In the genomic region with DNA sequence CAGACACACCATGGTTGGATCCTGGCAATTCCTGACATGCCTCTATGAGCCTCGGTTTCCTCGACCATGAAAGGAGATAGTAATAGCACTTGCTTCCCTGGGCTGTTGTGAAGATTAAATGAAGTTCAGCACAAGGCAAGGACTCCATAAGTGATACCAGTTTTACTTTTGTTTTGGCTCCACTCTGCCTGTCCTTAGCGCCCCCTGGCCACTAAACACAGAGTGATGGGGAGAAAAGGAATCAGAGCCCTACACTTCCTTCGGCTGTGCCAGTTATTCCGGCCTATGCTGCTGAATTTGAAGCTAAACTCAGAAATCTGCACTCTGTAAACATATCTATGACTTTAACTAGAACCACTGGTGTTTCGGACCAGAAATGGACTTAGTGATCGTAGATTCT, we compare ENCODE assay signal across 22 cellular contexts.
DNase-seq lines count a peak whose midpoint lies in the region; ATAC-seq, FAIRE-seq and TF ChIP-seq lines count a peak whose summit lies in the region.
"Had no signal": no experiment of that assay in that cellular context is flagged by ENCODE, and none has a peak within 500 bp of the region (broad histone marks: within the 10 kb centered on the region; RNA-seq: fewer than 3 reads in every experiment).

No MANE protein-coding gene starts in this region.

- POLR2A ChIA-PET in GM12878 (lab: Charles Lee), result no interaction called here
- POLR2A ChIA-PET in SK-N-SH (lab: Yijun Ruan, JAX), result no interaction called here

- BruUV-seq in GM12878 (replicated peaks; lab: Mats Ljungman, UMichigan), result no TSS peak

- no peak overlapping the region for H3K4me2 ChIP-seq in GM12878 (ENCODE audit: control insufficient read depth, insufficient read depth)
- H3K4me2 ChIP-seq in SK-N-SH, result no peak overlapping the region

- no peak for TF ChIP-seq POLR2A in GM12878 (IDR thresholded peaks at IDR 0.05; ENCODE audit: low read depth, low read length)

- DNase-seq in GM12865 (ENCODE audit: low read depth), result peak; percentile 37
- DNase-seq in HT1080 (ENCODE audit: low read depth), result peak; percentile 25
- no peak for DNase-seq in GM12878 (ENCODE audit: low read depth, low spot score)
- DNase-seq in osteocyte (ENCODE audit: extremely low spot score, unreplicated experiment), result peak; percentile 38
- no peak for DNase-seq in mesothelial cell of epicardium (ENCODE audit: low spot score in 2 of 2, unreplicated experiment in 2 of 2)
- no peak for DNase-seq in SK-N-SH
- DNase-seq: activated CD4-positive, alpha-beta T cell treated with anti-CD3 and anti-CD28 coated beads for 4 hours; activated CD8-positive, alpha-beta memory T cell treated with anti-CD3 and anti-CD28 coated beads, Interleukin-2, amount 10 ng/mL, durations not matched to agents 7 days and 5 days; activated naive CD8-positive, alpha-beta T cell treated with anti-CD3 and anti-CD28 coated beads for 36 hours; Caco-2; heart right ventricle; NCI-H526; SHP77; stimulated activated naive CD4-positive, alpha-beta T cell treated with Interleukin-2 at 50 U/mL for 16 hours had no signal

- no peak overlapping the region for H3K27ac Mint-ChIP-seq in osteocyte (ENCODE audit: unreplicated experiment)
- no peak overlapping the region for H3K27ac Mint-ChIP-seq in mesothelial cell of epicardium
- H3K27ac Mint-ChIP-seq: activated CD8-positive, alpha-beta memory T cell treated with anti-CD3 and anti-CD28 coated beads, Interleukin-2, amount 10 ng/mL, durations not matched to agents 7 days and 5 days; activated naive CD8-positive, alpha-beta T cell treated with anti-CD3 and anti-CD28 coated beads for 36 hours; activated T-helper 2 cell treated with anti-CD3 and anti-CD28 coated beads, Interferon-gamma antibody, Interleukin-2, Interleukin-4, amounts not matched to agents 10 μg/mL and 5 μg/mL and 100 μg/mL, durations not matched to agents 14 hours and 24 hours and 36 hours; B cell had no signal

- H3K36me3 Mint-ChIP-seq in osteocyte (ENCODE audit: unreplicated experiment) (no peaks in the 10 kb centered on the region), mesothelial cell of epicardium (no peaks in the 10 kb centered on the region)
- H3K36me3 Mint-ChIP-seq: activated CD8-positive, alpha-beta memory T cell treated with anti-CD3 and anti-CD28 coated beads, Interleukin-2, amount 10 ng/mL, durations not matched to agents 7 days and 5 days; activated naive CD8-positive, alpha-beta T cell treated with anti-CD3 and anti-CD28 coated beads for 36 hours had no signal

- H3K27me3 Mint-ChIP-seq in osteocyte (ENCODE audit: unreplicated experiment) (no peaks in the 10 kb centered on the region), mesothelial cell of epicardium (ENCODE audit: low read depth) (no peaks in the 10 kb centered on the region)

- H3K4me3 ChIP-seq in GM12865 (ENCODE audit: low read depth, low read length) (no peak overlapping the region), GM12878 (no peak overlapping the region), SK-N-SH (ENCODE audit: low read depth in 2 of 2, low read length in 1 of 2) (no peak overlapping the region)
- H3K4me3 ChIP-seq: heart right ventricle, prostate gland had no signal

- H3K79me2 ChIP-seq in GM12878 (ENCODE audit: control insufficient read depth, insufficient read depth, low read length), result no peaks in the 10 kb centered on the region
- no peaks in the 10 kb centered on the region for H3K79me2 ChIP-seq in SK-N-SH (ENCODE audit: insufficient read depth)

- H3K4me3 Mint-ChIP-seq in osteocyte (ENCODE audit: unreplicated experiment), result no peak overlapping the region
- no peak overlapping the region for H3K4me3 Mint-ChIP-seq in mesothelial cell of epicardium
- H3K4me3 Mint-ChIP-seq: activated CD8-positive, alpha-beta memory T cell treated with anti-CD3 and anti-CD28 coated beads, Interleukin-2, amount 10 ng/mL, durations not matched to agents 7 days and 5 days; activated naive CD8-positive, alpha-beta T cell treated with anti-CD3 and anti-CD28 coated beads for 36 hours; B cell had no signal

- H3K9ac ChIP-seq in GM12878 (ENCODE audit: control insufficient read depth, insufficient read depth, low read length) (no peak overlapping the region), SK-N-SH (no peak overlapping the region)

- TF ChIP-seq RAD21 in GM12878 (IDR thresholded peaks at IDR 0.05; ENCODE audit: insufficient read depth, low read depth, low read length), result no peak
- TF ChIP-seq RAD21 in SK-N-SH (IDR thresholded peaks at IDR 0.05; ENCODE audit: low read length), result no peak

- TF ChIP-seq EP300 in GM12878 (IDR thresholded peaks at IDR 0.05; ENCODE audit: borderline replicate concordance in 1 of 2, control insufficient read depth in 1 of 2, low read depth in 2 of 2, low read length in 2 of 2), result no peak
- no peak for TF ChIP-seq EP300 in SK-N-SH (IDR thresholded peaks at IDR 0.05; ENCODE audit: borderline replicate concordance in 1 of 2, low read depth in 1 of 2, low read length in 1 of 2)

- H3K4me1 ChIP-seq in GM12878 (ENCODE audit: control insufficient read depth, insufficient read depth, low read length), result no peaks in the 10 kb centered on the region
- H3K4me1 ChIP-seq in SK-N-SH (ENCODE audit: control insufficient read depth in 1 of 2, insufficient read depth in 2 of 2, low read depth in 1 of 2, low read length in 1 of 2), result no peaks in the 10 kb centered on the region
- H3K4me1 ChIP-seq: Caco-2, heart right ventricle, prostate gland had no signal

- H3K36me3 ChIP-seq in GM12878 (ENCODE audit: control insufficient read depth in 2 of 2, insufficient read depth in 2 of 2, low read length in 1 of 2), result no peaks in the 10 kb centered on the region
- H3K36me3 ChIP-seq in SK-N-SH (replicated peaks in 1 of 2; ENCODE audit: control insufficient read depth in 1 of 2, insufficient read depth in 2 of 2, low read length in 1 of 2), result no peaks in the 10 kb centered on the region
- H3K36me3 ChIP-seq: heart right ventricle, prostate gland had no signal

- WGBS in GM12878 (ENCODE audit: insufficient coverage, insufficient replicate concordance, low lambda C conversion rate, missing lambda C conversion rate), result 16% methylated on average over 7 of the region's 7 CpGs
- WGBS in SK-N-SH (ENCODE audit: low lambda C conversion rate), result 58% methylated on average over 7 of the region's 7 CpGs

- H3K27me3 ChIP-seq in GM12878 (replicated peaks in 1 of 2; ENCODE audit: control insufficient read depth in 2 of 2, insufficient read depth in 2 of 2, low read length in 1 of 2), result no peaks in the 10 kb centered on the region
- no peaks in the 10 kb centered on the region for H3K27me3 ChIP-seq in SK-N-SH (ENCODE audit: insufficient read depth)
- H3K27me3 ChIP-seq: heart right ventricle had no signal

- peaks cover 18% of the 10 kb centered on the region for H3K4me1 Mint-ChIP-seq in osteocyte (ENCODE audit: unreplicated experiment)
- H3K4me1 Mint-ChIP-seq in mesothelial cell of epicardium, result peaks cover 24% of the 10 kb centered on the region
- H3K4me1 Mint-ChIP-seq: activated CD8-positive, alpha-beta memory T cell treated with anti-CD3 and anti-CD28 coated beads, Interleukin-2, amount 10 ng/mL, durations not matched to agents 7 days and 5 days; B cell had no signal

- SMC1A ChIA-PET in GM12878 (lab: Charles Lee; ENCODE audit: uncharacterized antibody, unreplicated experiment), result no interaction called here

- no peak for FAIRE-seq in GM12878 (lab: Jason Lieb, UNC)
- FAIRE-seq: GM12891, HepG2, islet of Langerhans, TTC549 had no signal

- no peaks in the 10 kb centered on the region for H4K20me1 ChIP-seq in GM12878 (ENCODE audit: control insufficient read depth, insufficient read depth)
- no peaks in the 10 kb centered on the region for H4K20me1 ChIP-seq in SK-N-SH (ENCODE audit: insufficient read depth)

- in situ Hi-C loops in GM12878 (cut with MboI), result no loop called here

- ATAC-seq in GM12878 (peak; percentile 58), GM19455 (IDR thresholded peaks at IDR 0.05; ENCODE audit: unreplicated experiment) (no peak)
- ATAC-seq: activated CD8-positive, alpha-beta memory T cell treated with anti-CD3 and anti-CD28 coated beads, Interleukin-2, amount 10 ng/mL, durations not matched to agents 7 days and 5 days; heart right ventricle; HepG2 had no signal

- H2AFZ ChIP-seq in GM12878 (ENCODE audit: control insufficient read depth, low read depth, low read length) (no peak overlapping the region; the same call in 1 of the 2 replicates), SK-N-SH (ENCODE audit: low read depth) (no peak overlapping the region)

- H3F3A ChIP-seq in SK-N-SH (replicated peaks; ENCODE audit: insufficient read depth), result no peaks in the 10 kb centered on the region

- RAD21 ChIA-PET in GM12878 (lab: Charles Lee; ENCODE audit: unreplicated experiment), result no interaction called here

- H3K9me2 ChIP-seq in SK-N-SH, result no peaks in the 10 kb centered on the region

- no peak overlapping the region for H3K27ac ChIP-seq in GM12878 (ENCODE audit: control insufficient read depth, insufficient read depth)
- H3K27ac ChIP-seq in SK-N-SH (ENCODE audit: low read depth in 2 of 2, low read length in 1 of 2), result no peak overlapping the region
- H3K27ac ChIP-seq: heart right ventricle, prostate gland had no signal

- CTCF ChIA-PET in GM12878 (lab: Yijun Ruan, JAX), result no interaction called here
- CTCF ChIA-PET in SK-N-SH (lab: Yijun Ruan, JAX), result no interaction called here

- intact Hi-C loops in GM12878 (cut with micrococcal nuclease; ENCODE audit: unreplicated experiment), result no loop called here

- no peaks in the 10 kb centered on the region for H3K9me3 Mint-ChIP-seq in osteocyte (ENCODE audit: unreplicated experiment)
- H3K9me3 Mint-ChIP-seq in mesothelial cell of epicardium, result peaks cover 5% of the 10 kb centered on the region
- H3K9me3 Mint-ChIP-seq: activated naive CD8-positive, alpha-beta T cell treated with anti-CD3 and anti-CD28 coated beads for 36 hours; activated T-helper 2 cell treated with anti-CD3 and anti-CD28 coated beads, Interferon-gamma antibody, Interleukin-2, Interleukin-4, amounts not matched to agents 10 μg/mL and 5 μg/mL and 100 μg/mL, durations not matched to agents 14 hours and 24 hours and 36 hours had no signal

- TF ChIP-seq CTCF in GM12865 (IDR thresholded peaks at IDR 0.05; ENCODE audit: insufficient read depth, low read depth, low read length, missing control alignments) (peak; percentile 28), GM12878 (IDR thresholded peaks at IDR 0.05 in 2 of 3, conservative IDR thresholded peaks at IDR 0.05 in 1 of 3; ENCODE audit: control insufficient read depth in 2 of 3, extremely low read depth in 1 of 3, insufficient read depth in 1 of 3, low read depth in 3 of 3, low read length in 3 of 3) (peak; percentile 15 to 23 (median 16); a peak in 3 of 6 replicates), osteocyte (IDR thresholded peaks at IDR 0.05) (no peak), mesothelial cell of epicardium (IDR thresholded peaks at IDR 0.05; ENCODE audit: unreplicated experiment) (no peak), SK-N-SH (IDR thresholded peaks at IDR 0.05) (no peak; the same call in 1 of the 2 replicates)

- H3K9me3 ChIP-seq in GM12878 (replicated peaks; ENCODE audit: control insufficient read depth, insufficient read depth, low read length) (no peaks in the 10 kb centered on the region), SK-N-SH (no peaks in the 10 kb centered on the region)
- H3K9me3 ChIP-seq: Caco-2, heart right ventricle, prostate gland had no signal

TF ChIP-seq in SK-N-SH, 30 proteins besides CTCF, POLR2A, EP300 and RAD21 (continues in another document):
- TF ChIP-seq YY1 (IDR thresholded peaks at IDR 0.05; ENCODE audit: low read depth), result no peak

Comparison
In these comparisons a context has a peak if more than half of its experiments do, and no peak if none do; other contexts are left out.
1. DNase-seq: peak in GM12865 (single experiment), HT1080 (single experiment) and osteocyte (single experiment); none in GM12878 (single experiment), mesothelial cell of epicardium (0 of 2) and SK-N-SH (single experiment).
2. CTCF ChIP-seq: peak in GM12865 (single experiment) and GM12878 (3 of 3); none in osteocyte (single experiment), mesothelial cell of epicardium (single experiment) and SK-N-SH (single experiment).